In genomic region chr22:32409977-32410376, GRCh38 we compare ENCODE assay signal across 1 cellular context.
TF ChIP-seq lines count a peak whose summit lies in the region.

No MANE protein-coding gene starts in this region.

TF ChIP-seq in K562, 482 proteins besides CTCF, POLR2A, EP300 and RAD21:
- TF ChIP-seq PKNOX1 (IDR thresholded peaks at IDR 0.05) (no peak), AFF1 (IDR thresholded peaks at IDR 0.05; ENCODE audit: low read depth in 1 of 2, partially characterized antibody in 2 of 2) (no peak), SPI1 (IDR thresholded peaks at IDR 0.05; ENCODE audit: borderline replicate concordance, low read depth, low read length) (0 out of 2 replicates have a peak, but pooled peaks have one; percentile 1)
